Comparison of ENCODE assay signal across 8 cellular contexts in genomic region chr3:128154354-128154753, GRCh38. TPM values are rescaled to one million over a fixed set of nuclear protein-coding genes. Genes with fewer than 3 reads are reported as not detected.
A peak's percentile ranks its signal among the peaks of the same experiment; 100 is the strongest.
DNase-seq lines count a peak whose midpoint lies in the region; ATAC-seq, FAIRE-seq and TF ChIP-seq lines count a peak whose summit lies in the region.
"Not testable (repeated sequence)": the region's sequence is repeated elsewhere in the genome, so short reads cannot be mapped to it uniquely, and the experiment has no call there.

No MANE protein-coding gene starts in this region.

- TF ChIP-seq POLR2A in A549 (IDR thresholded peaks at IDR 0.05; ENCODE audit: low read length), result not testable (repeated sequence)

- WGBS in A549 (ENCODE audit: missing lambda C conversion rate), result 90% methylated on average over 16 of the region's 16 CpGs
- 67 to 77% methylated on average over 7 to 16 of the region's 16 CpGs for WGBS in GM23248 (ENCODE audit: low coverage in 1 of 2, low lambda C conversion rate in 2 of 2, missing lambda C conversion rate in 2 of 2), 2 experiments
- WGBS in hepatocyte (ENCODE audit: low lambda C conversion rate, missing lambda C conversion rate), result 99% methylated on average over 15 of the region's 16 CpGs

- not testable (repeated sequence) for H3K9me3 Mint-ChIP-seq in activated T-helper 17 cell treated with anti-CD3 and anti-CD28 coated beads, Interleukin-2, amount 50 U/mL, for 72 hours; dendritic cell treated with granulocyte-macrophage colony-stimulating factor and Interleukin-4, amounts not matched to agents 40 ng/mL and 50 ng/mL, for 4 days; stimulated activated effector memory CD8-positive, alpha-beta T cell treated with anti-CD3 and anti-CD28 coated beads, Interleukin-12 subunit alpha, Interleukin-12 subunit beta, amount 100 ng/mL, for 72 hours
- H3K9me3 Mint-ChIP-seq in naive thymus-derived CD8-positive, alpha-beta T cell, result peaks cover 0 to 15% (median 0%) of the 10 kb centered on the region in 9 donors

- CTCF ChIA-PET in A549 (lab: Yijun Ruan, JAX), result not testable (repeated sequence)
- CTCF ChIA-PET in PC-9 (lab: Charles Lee), result interaction anchor here (0.6 to 0.7 kb wide), 3 partner anchors 91 to 849 kb away, joined by 4 to 5 read pairs (median 4); no protein-coding TSS in a partner anchor

- DNase-seq in A549 (ENCODE audit: low read depth in 1 of 2, low spot score in 1 of 2); GM23248; PC-9; hepatocyte (ENCODE audit: low spot score); naive thymus-derived CD8-positive, alpha-beta T cell; stimulated activated effector memory CD8-positive, alpha-beta T cell treated with anti-CD3 and anti-CD28 coated beads, Interleukin-12 subunit alpha, Interleukin-12 subunit beta, amount 100 ng/mL, for 72 hours (ENCODE audit: low spot score in 2 of 2): not testable (repeated sequence)

- H2AFZ ChIP-seq in GM23248 (peak overlapping the region; percentile 93), PC-9 (peak overlapping the region; percentile 98), hepatocyte (peak overlapping the region; percentile 88)

- H3K9ac ChIP-seq in GM23248, result peak overlapping the region; percentile 86

- peak overlapping the region; percentile 88 to 100; a peak in 5 of 6 replicates for H3K27ac ChIP-seq in A549
- peak overlapping the region; percentile 71 for H3K27ac ChIP-seq in GM23248
- peak overlapping the region; percentile 70 for H3K27ac ChIP-seq in PC-9
- not testable (repeated sequence) for H3K27ac ChIP-seq in hepatocyte

- TF ChIP-seq CTCF in A549 (IDR thresholded peaks at IDR 0.05); PC-9 (conservative IDR thresholded peaks at IDR 0.05); hepatocyte (IDR thresholded peaks at IDR 0.05; ENCODE audit: poor library complexity): not testable (repeated sequence)

- not testable (repeated sequence) for H3K36me3 ChIP-seq in GM23248 (ENCODE audit: low read depth); hepatocyte (replicated peaks; ENCODE audit: insufficient read depth, low read depth)
- H3K36me3 ChIP-seq in PC-9 (ENCODE audit: low read depth), result peaks cover 24% of the 10 kb centered on the region; the same call in 1 of the 2 replicates

- not testable (repeated sequence) for H4K20me1 ChIP-seq in GM23248 (ENCODE audit: insufficient read depth); PC-9 (ENCODE audit: insufficient read depth); hepatocyte (ENCODE audit: insufficient read depth, poor library complexity, severe bottlenecking)

- FAIRE-seq in A549 (lab: Jason Lieb, UNC), result not testable (repeated sequence)

- H3K4me1 Mint-ChIP-seq in activated T-helper 17 cell treated with anti-CD3 and anti-CD28 coated beads, Interleukin-2, amount 50 U/mL, for 72 hours, result not testable (repeated sequence)
- peaks cover 47% of the 10 kb centered on the region for H3K4me1 Mint-ChIP-seq in dendritic cell treated with granulocyte-macrophage colony-stimulating factor and Interleukin-4, amounts not matched to agents 40 ng/mL and 50 ng/mL, for 4 days (ENCODE audit: low read depth)
- peaks cover 26 to 51% (median 37%) of the 10 kb centered on the region in 4 donors for H3K4me1 Mint-ChIP-seq in naive thymus-derived CD8-positive, alpha-beta T cell
- peaks cover 30% of the 10 kb centered on the region for H3K4me1 Mint-ChIP-seq in stimulated activated effector memory CD8-positive, alpha-beta T cell treated with anti-CD3 and anti-CD28 coated beads, Interleukin-12 subunit alpha, Interleukin-12 subunit beta, amount 100 ng/mL, for 72 hours

- POLR2A ChIA-PET in A549 (lab: Yijun Ruan, JAX) (interaction anchor here (0.7 to 2.7 kb wide), 2 partner anchors 31 to 333 kb away, joined by 6 to 21 read pairs; partner anchors contain the start of gene RUVBL1), PC-9 (lab: Charles Lee; ENCODE audit: unreplicated experiment) (interaction anchor here (0.6 to 0.8 kb wide), 4 partner anchors 179 to 895 kb away, joined by 3 to 15 read pairs (median 6); no protein-coding TSS in a partner anchor)
- POLR2A ChIA-PET in naive thymus-derived CD8-positive, alpha-beta T cell (lab: Charles Lee), result interaction anchor here (0.5 to 2.7 kb wide), 3 partner anchors 22 to 563 kb away, joined by 3 to 70 read pairs (median 4); partner anchors contain the start of gene RUVBL1

- not testable (repeated sequence) for H3K27me3 Mint-ChIP-seq in activated T-helper 17 cell treated with anti-CD3 and anti-CD28 coated beads, Interleukin-2, amount 50 U/mL, for 72 hours; dendritic cell treated with granulocyte-macrophage colony-stimulating factor and Interleukin-4, amounts not matched to agents 40 ng/mL and 50 ng/mL, for 4 days; naive thymus-derived CD8-positive, alpha-beta T cell

- peak overlapping the region; percentile 92 for H3K4me3 Mint-ChIP-seq in activated T-helper 17 cell treated with anti-CD3 and anti-CD28 coated beads, Interleukin-2, amount 50 U/mL, for 72 hours
- peak overlapping the region; percentile 86 for H3K4me3 Mint-ChIP-seq in dendritic cell treated with granulocyte-macrophage colony-stimulating factor and Interleukin-4, amounts not matched to agents 40 ng/mL and 50 ng/mL, for 4 days
- peak overlapping the region; percentile 81 to 94 (median 92) for H3K4me3 Mint-ChIP-seq in naive thymus-derived CD8-positive, alpha-beta T cell
- H3K4me3 Mint-ChIP-seq in stimulated activated effector memory CD8-positive, alpha-beta T cell treated with anti-CD3 and anti-CD28 coated beads, Interleukin-12 subunit alpha, Interleukin-12 subunit beta, amount 100 ng/mL, for 72 hours, result peak overlapping the region; percentile 79

- H3K79me2 ChIP-seq in GM23248 (ENCODE audit: insufficient read depth), result peaks cover 31% of the 10 kb centered on the region
- peaks cover 36% of the 10 kb centered on the region for H3K79me2 ChIP-seq in PC-9 (ENCODE audit: low read depth)
- H3K79me2 ChIP-seq in hepatocyte, result peaks cover 23% of the 10 kb centered on the region

- intact Hi-C loops in PC-9 (cut with micrococcal nuclease; ENCODE audit: unreplicated experiment); dendritic cell treated with granulocyte-macrophage colony-stimulating factor and Interleukin-4, amounts not matched to agents 40 ng/mL and 50 ng/mL, for 4 days (cut with micrococcal nuclease): not testable (repeated sequence)

- not testable (repeated sequence) for H3K27me3 ChIP-seq in GM23248 (replicated peaks; ENCODE audit: insufficient read depth); PC-9 (ENCODE audit: insufficient read depth, low read depth); hepatocyte

- ATAC-seq in A549; activated T-helper 17 cell treated with anti-CD3 and anti-CD28 coated beads, Interleukin-2, amount 50 U/mL, for 72 hours (replicated peaks); naive thymus-derived CD8-positive, alpha-beta T cell; stimulated activated effector memory CD8-positive, alpha-beta T cell treated with anti-CD3 and anti-CD28 coated beads, Interleukin-12 subunit alpha, Interleukin-12 subunit beta, amount 100 ng/mL, for 72 hours: not testable (repeated sequence)

- not testable (repeated sequence) for H3K4me1 ChIP-seq in A549; GM23248 (ENCODE audit: insufficient read depth); PC-9 (replicated peaks; ENCODE audit: insufficient read depth); hepatocyte (ENCODE audit: insufficient read depth)

- not testable (repeated sequence) for TF ChIP-seq EP300 in A549 (IDR thresholded peaks at IDR 0.05)

- in situ Hi-C loops in GM23248 (cut with MboI), result not testable (repeated sequence)

- TSS peak; percentile 35 for BruUV-seq in PC-9 (replicated peaks; lab: Mats Ljungman, UMichigan)

- H3K4me3 ChIP-seq in A549 (peak overlapping the region; percentile 75), GM23248 (peak overlapping the region; percentile 85), PC-9 (peak overlapping the region; percentile 96), hepatocyte (peak overlapping the region; percentile 64)

- not testable (repeated sequence) for TF ChIP-seq RAD21 in A549 (conservative IDR thresholded peaks at IDR 0.05 in 1 of 2, IDR thresholded peaks at IDR 0.05 in 1 of 2)

- not testable (repeated sequence) for H3K9me3 ChIP-seq in A549; GM23248 (ENCODE audit: low read depth); PC-9 (ENCODE audit: insufficient read depth, low read depth); hepatocyte (ENCODE audit: low read depth)

- peak overlapping the region; percentile 92 for H3K27ac Mint-ChIP-seq in activated T-helper 17 cell treated with anti-CD3 and anti-CD28 coated beads, Interleukin-2, amount 50 U/mL, for 72 hours
- H3K27ac Mint-ChIP-seq in dendritic cell treated with granulocyte-macrophage colony-stimulating factor and Interleukin-4, amounts not matched to agents 40 ng/mL and 50 ng/mL, for 4 days, result peak overlapping the region; percentile 86
- H3K27ac Mint-ChIP-seq in naive thymus-derived CD8-positive, alpha-beta T cell, result peak overlapping the region; percentile 13 to 96 (median 87)
- H3K27ac Mint-ChIP-seq in stimulated activated effector memory CD8-positive, alpha-beta T cell treated with anti-CD3 and anti-CD28 coated beads, Interleukin-12 subunit alpha, Interleukin-12 subunit beta, amount 100 ng/mL, for 72 hours, result peak overlapping the region; percentile 90

- H3K4me2 ChIP-seq in A549 (peak overlapping the region; percentile 94), GM23248 (ENCODE audit: unreplicated experiment) (peak overlapping the region; percentile 91), PC-9 (peak overlapping the region; percentile 99), hepatocyte (peak overlapping the region; percentile 87)

- not testable (repeated sequence) for H3F3A ChIP-seq in GM23248 (ENCODE audit: insufficient read depth)
- H3F3A ChIP-seq in PC-9 (ENCODE audit: insufficient read depth, low read depth), result peaks cover 25% of the 10 kb centered on the region; the same call in 1 of the 2 replicates

- H3K9me2 ChIP-seq in GM23248 (ENCODE audit: insufficient read depth); PC-9 (ENCODE audit: insufficient read depth); hepatocyte (replicated peaks; ENCODE audit: insufficient read depth): not testable (repeated sequence)

- H3K36me3 Mint-ChIP-seq in activated T-helper 17 cell treated with anti-CD3 and anti-CD28 coated beads, Interleukin-2, amount 50 U/mL, for 72 hours (ENCODE audit: low read depth), result peaks cover 34% of the 10 kb centered on the region
- H3K36me3 Mint-ChIP-seq in dendritic cell treated with granulocyte-macrophage colony-stimulating factor and Interleukin-4, amounts not matched to agents 40 ng/mL and 50 ng/mL, for 4 days (ENCODE audit: low read depth), result peaks cover 40% of the 10 kb centered on the region
- peaks cover 6 to 37% (median 21%) of the 10 kb centered on the region in 3 donors for H3K36me3 Mint-ChIP-seq in naive thymus-derived CD8-positive, alpha-beta T cell
- not testable (repeated sequence) for H3K36me3 Mint-ChIP-seq in stimulated activated effector memory CD8-positive, alpha-beta T cell treated with anti-CD3 and anti-CD28 coated beads, Interleukin-12 subunit alpha, Interleukin-12 subunit beta, amount 100 ng/mL, for 72 hours

RNA-seq across cellular contexts. Expression of gene EEFSEC, which starts 1.1 kb away (rescaled TPM):
- polyA plus RNA-seq in A549 (2011; rRNA removed), result 6.9 and 7.5 TPM in 2 replicates
- 10.8 and 14.2 TPM in 2 replicates for polyA plus RNA-seq in A549 (2012; cell fraction: cytosol; rRNA removed)
- 16.9 and 23.9 TPM in 2 replicates for polyA plus RNA-seq in A549 (2012; cell fraction: nucleus; rRNA removed)
- polyA plus RNA-seq in A549 (2017; fragmentation: RNase III; extraction: RNeasy Plus Mini Kit Qiagen cat#74134 plus additional on column Dnase treatment), result 6.4 to 7.3 TPM (median 6.8 TPM) in 3 replicates
- polyA minus RNA-seq in A549 (2011; rRNA and poly(A)+ RNA removed), result 10.8 and 12.4 TPM in 2 replicates
- total RNA-seq in GM23248 (2014; rRNA removed; shearing (Covaris generic)), result 3.7 and 4.9 TPM in 2 replicates
- polyA plus RNA-seq in GM23248 (2016; fragmentation: Nextera tagmentation; extraction: Ambion mirVana), result 16.8 and 18.7 TPM in 2 replicates
- total RNA-seq in PC-9 (2021), result 21.0 and 21.3 TPM in 2 replicates
- total RNA-seq in activated T-helper 17 cell treated with anti-CD3 and anti-CD28 coated beads, Interleukin-2, amount 50 U/mL, for 72 hours, result 10 to 100 TPM; 10.5 to 12.8 TPM
- total RNA-seq in hepatocyte, result 9.2 and 9.8 TPM in 2 replicates
- 16.4 and 17.5 TPM in 2 replicates for polyA plus RNA-seq in hepatocyte
- total RNA-seq in naive thymus-derived CD8-positive, alpha-beta T cell, result 10 to 100 TPM; 18.4 to 19.2 TPM
- 10 to 100 TPM; 14.7 to 27.1 (median 24.3) TPM for polyA plus RNA-seq in naive thymus-derived CD8-positive, alpha-beta T cell

RNA-seq across cellular contexts. Expression of gene RUVBL1, which starts 30.7 kb away (rescaled TPM):
- polyA plus RNA-seq in A549 (2011; rRNA removed) (117 and 144 TPM in 2 replicates), A549 (2017; fragmentation: RNase III; extraction: RNeasy Plus Mini Kit Qiagen cat#74134 plus additional on column Dnase treatment) (105 to 117 TPM (median 105 TPM) in 3 replicates), GM23248 (2016; fragmentation: Nextera tagmentation; extraction: Ambion mirVana) (54.4 and 59.1 TPM in 2 replicates), hepatocyte (33.5 and 37.2 TPM in 2 replicates)
- 143 and 167 TPM in 2 replicates for polyA plus RNA-seq in A549 (2012; cell fraction: cytosol; rRNA removed)
- polyA plus RNA-seq in A549 (2012; cell fraction: nucleus; rRNA removed), result 81.4 and 82.4 TPM in 2 replicates
- polyA minus RNA-seq in A549 (2011; rRNA and poly(A)+ RNA removed), result 95.8 and 106 TPM in 2 replicates
- 45.0 and 62.0 TPM in 2 replicates for total RNA-seq in GM23248 (2014; rRNA removed; shearing (Covaris generic))
- total RNA-seq in PC-9 (2021) (91.4 and 115 TPM in 2 replicates), hepatocyte (29.7 and 29.9 TPM in 2 replicates)
- total RNA-seq in activated T-helper 17 cell treated with anti-CD3 and anti-CD28 coated beads, Interleukin-2, amount 50 U/mL, for 72 hours, result 10 to 100 TPM; 37.6 to 95.2 TPM
- total RNA-seq in naive thymus-derived CD8-positive, alpha-beta T cell, result 10 to 100 TPM; 26.2 to 27.9 TPM
- 10 to 100 TPM; 49.5 to 66.6 (median 65.2) TPM for polyA plus RNA-seq in naive thymus-derived CD8-positive, alpha-beta T cell
